9 cellular contexts compared by ENCODE assay signal in the genomic region with DNA sequence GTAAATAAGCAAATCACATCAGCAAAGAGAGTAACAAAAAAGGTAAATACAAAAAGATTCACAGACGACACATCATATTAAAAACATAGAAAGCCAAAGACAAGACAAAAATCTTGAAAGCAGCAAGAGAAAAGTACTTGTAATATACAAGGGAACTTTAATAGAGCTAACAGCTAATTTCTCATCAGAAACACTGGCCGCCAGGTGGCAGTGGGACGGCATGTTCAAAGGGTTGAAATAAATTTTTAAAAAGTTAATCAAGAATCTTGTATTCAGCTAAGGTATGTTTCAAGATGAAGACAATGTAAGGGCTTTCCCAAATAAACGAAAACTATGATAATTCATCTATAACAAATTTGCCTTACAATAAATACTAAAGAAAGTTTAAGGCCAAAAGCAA.
DNase-seq lines count a peak whose midpoint lies in the region; ATAC-seq and TF ChIP-seq lines count a peak whose summit lies in the region.
"Had no signal": no experiment of that assay in that cellular context is flagged by ENCODE, and none has a peak within 500 bp of the region (broad histone marks: within the 10 kb centered on the region; RNA-seq: fewer than 3 reads in every experiment).

No MANE protein-coding gene starts in this region.

- H3K4me3 ChIP-seq in RWPE2 (ENCODE audit: severe bottlenecking) (no peak overlapping the region), hepatocyte (no peak overlapping the region)

- H3K36me3 ChIP-seq in RWPE2 (ENCODE audit: low read depth) (no peaks in the 10 kb centered on the region), hepatocyte (replicated peaks; ENCODE audit: insufficient read depth, low read depth) (no peaks in the 10 kb centered on the region)

- H3K9me3 ChIP-seq in RWPE2 (ENCODE audit: severe bottlenecking) (no peaks in the 10 kb centered on the region), hepatocyte (ENCODE audit: low read depth) (no peaks in the 10 kb centered on the region)

- H3K79me2 ChIP-seq in hepatocyte, result no peaks in the 10 kb centered on the region

- ATAC-seq in GM18858 (IDR thresholded peaks at IDR 0.05; ENCODE audit: unreplicated experiment), result peak; percentile 44
- ATAC-seq in RWPE2 (ENCODE audit: low read depth), result no peak
- ATAC-seq in omental fat pad (ENCODE audit: low FRiP score), result no peak

- no peaks in the 10 kb centered on the region for H4K20me1 ChIP-seq in hepatocyte (ENCODE audit: insufficient read depth, poor library complexity, severe bottlenecking)

- H3K27ac ChIP-seq in C4-2B, result no peak overlapping the region
- H3K27ac ChIP-seq in RWPE2 (ENCODE audit: poor library complexity, severe bottlenecking), result no peak overlapping the region
- H3K27ac ChIP-seq in hepatocyte, result no peak overlapping the region

- intact Hi-C loops in cardiac septum (cut with DNase I), result no loop called here

- H3K27me3 ChIP-seq in RWPE2 (ENCODE audit: insufficient read depth, poor library complexity, severe bottlenecking) (no peaks in the 10 kb centered on the region), hepatocyte (no peaks in the 10 kb centered on the region)

- WGBS in hepatocyte (ENCODE audit: low lambda C conversion rate, missing lambda C conversion rate), result 33% methylated on average over 4 of the region's 4 CpGs

- TF ChIP-seq CTCF in C4-2B (conservative IDR thresholded peaks at IDR 0.05) (peak; percentile 74), RWPE2 (IDR thresholded peaks at IDR 0.05; ENCODE audit: poor library complexity, severe bottlenecking) (peak; percentile 73), hepatocyte (IDR thresholded peaks at IDR 0.05; ENCODE audit: poor library complexity) (peak; percentile 51), omental fat pad (IDR thresholded peaks at IDR 0.05) (no peak)

- H2AFZ ChIP-seq in hepatocyte, result no peak overlapping the region

- H3K4me1 ChIP-seq in RWPE2 (ENCODE audit: insufficient read depth, poor library complexity, severe bottlenecking) (no peaks in the 10 kb centered on the region), hepatocyte (ENCODE audit: insufficient read depth) (no peaks in the 10 kb centered on the region)

- H3K4me2 ChIP-seq in hepatocyte, result no peak overlapping the region

- DNase-seq in RWPE2 (ENCODE audit: low spot score) (no peak), hepatocyte (ENCODE audit: low spot score) (peak; percentile 12), omental fat pad (ENCODE audit: low spot score) (no peak), cardiac septum (ENCODE audit: low spot score) (no peak), midbrain (lab: John Stamatoyannopoulos, UW) (no peak), CD1c-positive myeloid dendritic cell (ENCODE audit: extremely low spot score) (no peak)
- DNase-seq: activated T-cell treated with anti-CD3 and anti-CD28 coated beads, Interleukin-2, amount 50 U/mL, for 48 hours had no signal

- no peaks in the 10 kb centered on the region for H3K9me2 ChIP-seq in hepatocyte (replicated peaks; ENCODE audit: insufficient read depth)

Comparison
In these comparisons a context has a peak if more than half of its experiments do, and no peak if none do; other contexts are left out.
1. CTCF ChIP-seq: peak in C4-2B (single experiment), RWPE2 (single experiment) and hepatocyte (single experiment); none in omental fat pad (0 of 3).